23 cellular contexts compared by ENCODE assay signal in the genomic region with DNA sequence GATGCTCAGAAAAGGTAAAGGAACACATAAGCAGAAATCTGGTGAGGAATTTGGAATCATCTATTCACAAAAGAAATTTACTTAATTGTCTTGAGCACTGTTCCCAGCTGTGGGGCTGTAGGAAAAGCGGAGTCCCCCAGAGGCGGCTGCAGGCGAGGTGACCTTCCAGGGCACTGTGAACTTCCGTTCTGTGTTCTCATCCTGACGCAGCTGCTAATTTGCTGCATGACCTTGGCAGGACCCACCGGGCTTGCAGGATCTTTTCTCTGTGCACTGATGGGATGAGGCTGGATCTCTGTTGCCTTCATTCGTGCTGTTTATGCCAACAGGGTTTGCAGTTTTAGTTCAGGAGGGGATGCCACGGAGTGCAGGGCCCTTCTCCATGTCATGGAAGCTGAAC.
A peak's percentile ranks its signal among the peaks of the same experiment; 100 is the strongest.
DNase-seq lines count a peak whose midpoint lies in the region; ATAC-seq, FAIRE-seq and TF ChIP-seq lines count a peak whose summit lies in the region.
"Had no signal": no experiment of that assay in that cellular context is flagged by ENCODE, and none has a peak within 500 bp of the region (broad histone marks: within the 10 kb centered on the region; RNA-seq: fewer than 3 reads in every experiment).

No MANE protein-coding gene starts in this region.

- TF ChIP-seq EP300 in H1 (IDR thresholded peaks at IDR 0.05; ENCODE audit: borderline replicate concordance in 1 of 2, low read depth in 2 of 2, low read length in 2 of 2) = no peak

- H3K4me1 ChIP-seq in H1 (replicated peaks in 1 of 4; ENCODE audit: control insufficient read depth in 3 of 4, insufficient read depth in 4 of 4, low read length in 3 of 4) = no peaks in the 10 kb centered on the region; a peak in 1 of 7 replicates
- no peaks in the 10 kb centered on the region for H3K4me1 ChIP-seq in parathyroid adenoma
- no peaks in the 10 kb centered on the region for H3K4me1 ChIP-seq in heart right ventricle
- H3K4me1 ChIP-seq: BLaER1, Caco-2, HAP-1 had no signal

- H2BK20ac ChIP-seq in H1 (ENCODE audit: low read length) = no peak overlapping the region

- H3K27me3 ChIP-seq in H1 (replicated peaks in 1 of 4; ENCODE audit: control insufficient read depth in 3 of 4, extremely low read depth in 1 of 4, insufficient read depth in 3 of 4, low read length in 3 of 4) = no peaks in the 10 kb centered on the region
- H3K27me3 ChIP-seq in parathyroid adenoma (ENCODE audit: control insufficient read depth, insufficient read depth, low read length) = no peaks in the 10 kb centered on the region
- H3K27me3 ChIP-seq in heart right ventricle = peaks cover 0 to 7% (median 0%) of the 10 kb centered on the region in 7 donors
- H3K27me3 ChIP-seq: BLaER1 had no signal

- no peak overlapping the region for H3K14ac ChIP-seq in H1 (ENCODE audit: insufficient read length)

- H3K79me2 ChIP-seq in H1 (ENCODE audit: control insufficient read depth in 1 of 2, insufficient read depth in 2 of 2, low read length in 2 of 2) = no peaks in the 10 kb centered on the region
- no peaks in the 10 kb centered on the region for H3K79me2 ChIP-seq in parathyroid adenoma

- 89% methylated on average over 8 of the region's 8 CpGs; no CpG with 5 or more reads in 1 of the 2 experiments for WGBS in H1 (ENCODE audit: extremely low coverage in 1 of 2, insufficient coverage in 1 of 2, insufficient read length in 1 of 2, insufficient replicate concordance in 2 of 2, low coverage in 1 of 2, low lambda C conversion rate in 2 of 2, missing lambda C conversion rate in 1 of 2), 2 experiments
- 47 to 51% methylated on average over 8 of the region's 8 CpGs for WGBS in heart right ventricle, 2 donors

- H2AK5ac ChIP-seq in H1 (ENCODE audit: low read depth, low read length) = no peak overlapping the region

- no peak overlapping the region for H2BK12ac ChIP-seq in H1 (ENCODE audit: low read depth, low read length)

- no peak overlapping the region for H2AFZ ChIP-seq in H1 (ENCODE audit: low read length)
- peak overlapping the region; percentile 11 for H2AFZ ChIP-seq in parathyroid adenoma

- TF ChIP-seq CTCF in H1 (IDR thresholded peaks at IDR 0.05; ENCODE audit: control extremely low read depth in 1 of 3, insufficient read depth in 1 of 3, low read depth in 1 of 3, low read length in 3 of 3) (no peak), parathyroid adenoma (IDR thresholded peaks at IDR 0.05) (no peak), heart right ventricle (IDR thresholded peaks at IDR 0.05) (no peak)

- no peak overlapping the region for H3K4me3 ChIP-seq in H1 (ENCODE audit: extremely low read depth in 1 of 4, insufficient read depth in 2 of 4, low read depth in 3 of 4, low read length in 4 of 4)
- H3K4me3 ChIP-seq in parathyroid adenoma (ENCODE audit: low read depth, low read length) = no peak overlapping the region
- H3K4me3 ChIP-seq in heart right ventricle = no peak overlapping the region
- H3K4me3 ChIP-seq: BLaER1, GM23338, HAP-1 had no signal

- H4K5ac ChIP-seq in H1 (ENCODE audit: insufficient read length, low read depth, low read length) = no peak overlapping the region

- DNase-seq in NCI-H2227 (lab: John Stamatoyannopoulos, UW; ENCODE audit: unreplicated experiment) (peak; percentile 15), NCI-H2227 treated with DMSO at 0.1 percent for 48 hours (lab: John Stamatoyannopoulos, UW) (no peak), H1 (ENCODE audit: low read depth in 1 of 2, low spot score in 2 of 2) (no peak), iPS-NIHi11 (ENCODE audit: low spot score) (peak; percentile 4), kidney tubule cell (ENCODE audit: low spot score) (no peak), heart right ventricle (no peak), SIG-M5 treated with dmso at 0.1 percent for 504 hours (lab: John Stamatoyannopoulos, UW; ENCODE audit: unreplicated experiment) (no peak)
- DNase-seq: Caco-2; CD4-positive, CD25-positive, alpha-beta regulatory T cell; CD8-positive, alpha-beta T cell; DMS153; DND-41; HFFc6 had no signal

- no peak overlapping the region for H3K18ac ChIP-seq in H1 (ENCODE audit: extremely low read depth, low read length)

- no peak overlapping the region for H3K4me2 ChIP-seq in H1 (ENCODE audit: insufficient read depth in 1 of 2, low read depth in 2 of 2, low read length in 2 of 2)
- no peak overlapping the region for H3K4me2 ChIP-seq in parathyroid adenoma (ENCODE audit: low read length)
- H3K4me2 ChIP-seq: BLaER1, GM23338 had no signal

- no peak for TF ChIP-seq RAD21 in H1 (IDR thresholded peaks at IDR 0.05 in 1 of 2, conservative IDR thresholded peaks at IDR 0.05 in 1 of 2; ENCODE audit: low read depth in 2 of 2, low read length in 2 of 2)

- intact Hi-C loops in heart right ventricle (cut with DNase I) = no loop called here

- H3K9ac ChIP-seq in H1 (replicated peaks in 1 of 4; ENCODE audit: extremely low read depth in 1 of 4, low read depth in 3 of 4, low read length in 3 of 4) (no peak overlapping the region), parathyroid adenoma (no peak overlapping the region)
- H3K9ac ChIP-seq: BLaER1 had no signal

- H2BK15ac ChIP-seq in H1 (ENCODE audit: low read length) = no peak overlapping the region

- no peak for ATAC-seq in heart right ventricle
- ATAC-seq: CD8-positive, alpha-beta T cell; GM23338 had no signal

- no peak overlapping the region for H3K4ac ChIP-seq in H1 (replicated peaks; ENCODE audit: insufficient read length, low read depth, low read length)

- no peak overlapping the region for H3K23ac ChIP-seq in H1 (ENCODE audit: insufficient read length)

- H3K27ac ChIP-seq in H1 (ENCODE audit: low read depth, low read length) = no peak overlapping the region
- no peak overlapping the region for H3K27ac ChIP-seq in parathyroid adenoma
- no peak overlapping the region for H3K27ac ChIP-seq in heart right ventricle
- H3K27ac ChIP-seq: 22Rv1, BLaER1, C4-2B had no signal

- H3K9me3 ChIP-seq in H1 (ENCODE audit: insufficient read depth in 2 of 2, low read depth in 1 of 2, low read length in 1 of 2) (0 out of 4 replicates have a peak, but pooled peaks cover 0 to 5% of the 10 kb centered on the region in 2 experiments), parathyroid adenoma (ENCODE audit: control insufficient read depth, low read length) (no peaks in the 10 kb centered on the region), heart right ventricle (no peaks in the 10 kb centered on the region)
- H3K9me3 ChIP-seq: BLaER1, Caco-2, HAP-1 had no signal

- FAIRE-seq in H1 (lab: Jason Lieb, UNC) = no peak
- FAIRE-seq: A204.1, G401.6, GM12892, H54 had no signal

- no peak overlapping the region for H4K91ac ChIP-seq in H1 (replicated peaks; ENCODE audit: insufficient read length, low read length)

- no peak overlapping the region for H2BK120ac ChIP-seq in H1 (replicated peaks; ENCODE audit: low read depth, low read length)

- no peak overlapping the region for H3K56ac ChIP-seq in H1 (replicated peaks; ENCODE audit: insufficient read length, low read depth, low read length)

- H3K23me2 ChIP-seq in H1 (ENCODE audit: low read depth, low read length) = no peaks in the 10 kb centered on the region

- CTCF ChIA-PET in H1 (lab: Charles Lee; ENCODE audit: partially characterized antibody) = no interaction called here

- no peaks in the 10 kb centered on the region for H3K79me1 ChIP-seq in H1 (ENCODE audit: low read depth, low read length)

- no peak for TF ChIP-seq POLR2A in H1 (IDR thresholded peaks at IDR 0.05; ENCODE audit: control extremely low read depth in 1 of 2, low read depth in 2 of 2, low read length in 2 of 2)

- H4K8ac ChIP-seq in H1 (ENCODE audit: extremely low read depth, insufficient read depth, low read length) = peak overlapping the region; percentile 35

- no peaks in the 10 kb centered on the region for H3K36me3 ChIP-seq in H1 (ENCODE audit: control insufficient read depth in 2 of 4, insufficient read depth in 4 of 4, low read length in 3 of 4)
- no peaks in the 10 kb centered on the region for H3K36me3 ChIP-seq in parathyroid adenoma (ENCODE audit: control insufficient read depth, insufficient read depth, low read length)
- H3K36me3 ChIP-seq in heart right ventricle = no peaks in the 10 kb centered on the region
- H3K36me3 ChIP-seq: BLaER1, HAP-1 had no signal

- POLR2A ChIA-PET in H1 (lab: Charles Lee; ENCODE audit: partially characterized antibody) = no interaction called here

- H2BK5ac ChIP-seq in H1 (ENCODE audit: low read depth, low read length) = no peak overlapping the region

- H4K20me1 ChIP-seq in H1 (replicated peaks in 1 of 2; ENCODE audit: control insufficient read depth in 1 of 2, insufficient read depth in 2 of 2, low read length in 2 of 2) = peaks cover 0 to 4% of the 10 kb centered on the region in 2 experiments
- H4K20me1 ChIP-seq: BLaER1 had no signal

TF ChIP-seq in H1, 55 proteins besides CTCF, POLR2A, EP300 and RAD21:
- no peak for TF ChIP-seq SUZ12 (IDR thresholded peaks at IDR 0.05; ENCODE audit: low read length)
- no peak for TF ChIP-seq ZNF274 (IDR thresholded peaks at IDR 0.05; ENCODE audit: borderline replicate concordance, extremely low read depth, low read length)
- TF ChIP-seq CTBP2 (IDR thresholded peaks at IDR 0.05; ENCODE audit: borderline replicate concordance, insufficient read depth, insufficient read length, low read length) = no peak
- no peak for TF ChIP-seq SP4 (IDR thresholded peaks at IDR 0.05; ENCODE audit: low read length)
- TF ChIP-seq BACH1 (IDR thresholded peaks at IDR 0.05; ENCODE audit: low read length) = no peak
- TF ChIP-seq TCF12 (IDR thresholded peaks at IDR 0.05; ENCODE audit: low read depth, low read length) = no peak
- no peak for TF ChIP-seq SIX5 (IDR thresholded peaks at IDR 0.05; ENCODE audit: low read depth, low read length)
- no peak for TF ChIP-seq KDM1A (IDR thresholded peaks at IDR 0.05; ENCODE audit: borderline replicate concordance, low read length)

Comparison
In these comparisons a context has a peak if more than half of its experiments do, and no peak if none do; other contexts are left out.
1. DNase-seq: peak in NCI-H2227 (single experiment) and iPS-NIHi11 (single experiment); none in NCI-H2227 treated with DMSO at 0.1 percent for 48 hours (single experiment), H1 (0 of 2), kidney tubule cell (single experiment), heart right ventricle (0 of 2) and SIG-M5 treated with dmso at 0.1 percent for 504 hours (single experiment).